8 cellular contexts compared by ENCODE assay signal in the genomic region with DNA sequence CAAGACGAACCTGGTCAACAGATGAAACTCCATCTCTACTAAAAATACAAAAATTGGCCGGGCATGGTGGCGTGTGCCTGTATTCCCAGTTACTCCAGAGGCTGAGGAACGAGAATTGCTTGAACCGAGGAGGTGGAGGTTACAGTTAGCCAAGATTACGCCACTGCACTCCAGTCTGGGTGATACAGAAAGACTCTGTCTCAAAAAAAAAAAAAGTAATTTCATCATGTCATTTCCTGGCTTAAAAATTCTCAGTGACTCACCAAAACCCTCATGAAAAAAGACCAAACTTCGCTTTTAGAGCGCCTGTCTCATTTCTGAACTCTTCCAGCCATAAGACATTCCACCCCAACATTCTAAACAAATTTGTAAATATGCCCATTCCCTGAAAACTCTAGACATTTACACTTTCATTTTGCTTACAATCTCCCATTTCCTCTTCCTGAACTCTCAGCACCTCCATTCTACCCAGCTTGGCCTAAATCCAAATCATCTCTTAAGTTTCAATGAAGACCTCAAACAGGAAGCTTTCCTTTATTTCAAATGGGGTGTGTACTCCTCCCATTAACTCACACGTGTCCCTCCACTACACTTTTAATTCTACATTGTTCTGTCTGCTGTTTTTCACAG. TPM values are rescaled to one million over a fixed set of nuclear protein-coding genes. Genes with fewer than 3 reads are reported as not detected.
DNase-seq lines count a peak whose midpoint lies in the region; ATAC-seq and TF ChIP-seq lines count a peak whose summit lies in the region.

No MANE protein-coding gene starts in this region.

- H3K36me3 ChIP-seq in SK-N-SH (replicated peaks in 1 of 2; ENCODE audit: control insufficient read depth in 1 of 2, insufficient read depth in 2 of 2, low read length in 1 of 2): no peaks in the 10 kb centered on the region
- no peaks in the 10 kb centered on the region for H3K36me3 ChIP-seq in esophagus squamous epithelium
- H3K36me3 ChIP-seq in spleen: no peaks in the 10 kb centered on the region

- H3K4me1 ChIP-seq in SK-N-SH (ENCODE audit: control insufficient read depth in 1 of 2, insufficient read depth in 2 of 2, low read depth in 1 of 2, low read length in 1 of 2) (peaks cover 0 to 20% of the 10 kb centered on the region in 2 experiments; a peak in 1 of 4 replicates), esophagus squamous epithelium (peaks cover 0 to 22% (median 3%) of the 10 kb centered on the region in 3 donors), spleen (peaks cover 0 to 11% (median 5%) of the 10 kb centered on the region in 6 donors)

- TF ChIP-seq EP300 in SK-N-SH (IDR thresholded peaks at IDR 0.05; ENCODE audit: borderline replicate concordance in 1 of 2, low read depth in 1 of 2, low read length in 1 of 2): peak in 1 of 2 experiments; percentile 17; a peak in 1 of 4 replicates

- no peaks in the 10 kb centered on the region for H3K9me3 ChIP-seq in SK-N-SH
- peaks cover 0 to under 1% (median 0%) of the 10 kb centered on the region in 3 donors for H3K9me3 ChIP-seq in esophagus squamous epithelium
- H3K9me3 ChIP-seq in spleen: peaks cover 0 to 3% (median 0%) of the 10 kb centered on the region in 8 donors

- no peak for TF ChIP-seq RAD21 in SK-N-SH (IDR thresholded peaks at IDR 0.05; ENCODE audit: low read length)

- H3K4me3 ChIP-seq in SK-N-SH (ENCODE audit: low read depth in 2 of 2, low read length in 1 of 2) (peak overlapping the region; percentile 15 to 44; a peak in 3 of 4 replicates), esophagus squamous epithelium (peak overlapping the region in 2 of 4 donors; percentile 10 to 21), spleen (peak overlapping the region in 2 of 8 donors; percentile 3 to 39)

- H3K27me3 ChIP-seq in SK-N-SH (ENCODE audit: insufficient read depth): no peaks in the 10 kb centered on the region
- H3K27me3 ChIP-seq in esophagus squamous epithelium: no peaks in the 10 kb centered on the region
- no peaks in the 10 kb centered on the region for H3K27me3 ChIP-seq in spleen (replicated peaks in 1 of 7)

- H4K20me1 ChIP-seq in SK-N-SH (ENCODE audit: insufficient read depth): no peaks in the 10 kb centered on the region

- WGBS in SK-N-SH (ENCODE audit: low lambda C conversion rate): 7% methylated on average over 9 of the region's 9 CpGs
- 17 to 27% methylated on average over 9 of the region's 9 CpGs for WGBS in esophagus squamous epithelium, 2 donors
- 25 to 55% (median 34%) methylated on average over 8 to 9 of the region's 9 CpGs for WGBS in spleen, 5 donors

- no peaks in the 10 kb centered on the region for H3K9me3 Mint-ChIP-seq in T-helper 2 cell treated with Interferon-gamma antibody and Interleukin-4, amounts not matched to agents 5 μg/mL and 100 μg/mL, for 36 hours

- H3K4me3 Mint-ChIP-seq in T-helper 2 cell treated with Interferon-gamma antibody and Interleukin-4, amounts not matched to agents 5 μg/mL and 100 μg/mL, for 36 hours: peak overlapping the region; percentile 42

- peak overlapping the region; percentile 73 for H3K9ac ChIP-seq in SK-N-SH

- no peaks in the 10 kb centered on the region for H3K9me2 ChIP-seq in SK-N-SH

- no peak for DNase-seq in T-helper 2 cell treated with Interferon-gamma antibody and Interleukin-4, amounts not matched to agents 5 μg/mL and 100 μg/mL, for 36 hours (ENCODE audit: low spot score)
- DNase-seq in T-helper 2 cell (no peak), SK-N-SH (no peak), esophagus squamous epithelium (lab: John Stamatoyannopoulos, UW) (no peak), spleen (no peak), amygdala (lab: John Stamatoyannopoulos, UW) (no peak), kidney glomerular epithelial cell (lab: John Stamatoyannopoulos, UW) (no peak)

- TF ChIP-seq CTCF in SK-N-SH (IDR thresholded peaks at IDR 0.05): no peak
- no peak for TF ChIP-seq CTCF in esophagus squamous epithelium (IDR thresholded peaks at IDR 0.05)
- TF ChIP-seq CTCF in spleen (IDR thresholded peaks at IDR 0.05 in 8 of 11, conservative IDR thresholded peaks at IDR 0.05 in 3 of 11): no peak

- peaks cover 40% of the 10 kb centered on the region for H3F3A ChIP-seq in SK-N-SH (replicated peaks; ENCODE audit: insufficient read depth)

- CTCF ChIA-PET in SK-N-SH (lab: Yijun Ruan, JAX): no interaction called here

- H3K4me1 Mint-ChIP-seq in T-helper 2 cell treated with Interferon-gamma antibody and Interleukin-4, amounts not matched to agents 5 μg/mL and 100 μg/mL, for 36 hours (ENCODE audit: low read depth): peaks cover 7% of the 10 kb centered on the region

- peak overlapping the region; percentile 80 for H2AFZ ChIP-seq in SK-N-SH (ENCODE audit: low read depth)

- peak overlapping the region; percentile 74 for H3K4me2 ChIP-seq in SK-N-SH

- no peaks in the 10 kb centered on the region for H3K79me2 ChIP-seq in SK-N-SH (ENCODE audit: insufficient read depth)

- POLR2A ChIA-PET in SK-N-SH (lab: Yijun Ruan, JAX): no interaction called here

- no peaks in the 10 kb centered on the region for H3K27me3 Mint-ChIP-seq in T-helper 2 cell treated with Interferon-gamma antibody and Interleukin-4, amounts not matched to agents 5 μg/mL and 100 μg/mL, for 36 hours (ENCODE audit: low read depth)

- H3K27ac ChIP-seq in SK-N-SH (ENCODE audit: low read depth in 2 of 2, low read length in 1 of 2) (peak overlapping the region; percentile 69 to 98), esophagus squamous epithelium (peak overlapping the region; percentile 54 to 76 (median 72)), spleen (peak overlapping the region in 5 of 8 donors; percentile 25 to 65 (median 57))

- H3K36me3 Mint-ChIP-seq in T-helper 2 cell treated with Interferon-gamma antibody and Interleukin-4, amounts not matched to agents 5 μg/mL and 100 μg/mL, for 36 hours (ENCODE audit: low read depth): no peaks in the 10 kb centered on the region

- intact Hi-C loops in esophagus squamous epithelium (cut with DNase I): no loop called here
- intact Hi-C loops in spleen (cut with DNase I; ENCODE audit: low total_unique reads): no loop called here

- H3K27ac Mint-ChIP-seq in T-helper 2 cell treated with Interferon-gamma antibody and Interleukin-4, amounts not matched to agents 5 μg/mL and 100 μg/mL, for 36 hours: peak overlapping the region; percentile 44

- TF ChIP-seq POLR2A in esophagus squamous epithelium (IDR thresholded peaks at IDR 0.05): no peak
- TF ChIP-seq POLR2A in spleen (IDR thresholded peaks at IDR 0.05): no peak

- no peak for ATAC-seq in GM18502 (IDR thresholded peaks at IDR 0.05; ENCODE audit: poor library complexity, unreplicated experiment)

TF ChIP-seq in SK-N-SH, 30 proteins besides CTCF, POLR2A, EP300 and RAD21:
- TF ChIP-seq RFX5 (IDR thresholded peaks at IDR 0.05; ENCODE audit: low read length) (no peak), TCF12 (IDR thresholded peaks at IDR 0.05) (peak; percentile 39; the same call in 1 of the 2 replicates), JUND (IDR thresholded peaks at IDR 0.05) (peak; percentile 72), POLR2AphosphoS5 (IDR thresholded peaks at IDR 0.05; ENCODE audit: low read depth, low read length) (peak; percentile 31; the same call in 1 of the 2 replicates), MEF2A (IDR thresholded peaks at IDR 0.05; ENCODE audit: borderline replicate concordance, low read depth) (no peak), GABPA (IDR thresholded peaks at IDR 0.05; ENCODE audit: low read depth) (peak; percentile 36; the same call in 1 of the 2 replicates), ELF1 (IDR thresholded peaks at IDR 0.05) (0 out of 2 replicates have a peak, but pooled peaks have one; percentile 14), TAF1 (IDR thresholded peaks at IDR 0.05; ENCODE audit: borderline replicate concordance, low read depth, low read length) (no peak), FOSL2 (IDR thresholded peaks at IDR 0.05; ENCODE audit: borderline replicate concordance, low read depth) (peak; percentile 75), CHD2 (IDR thresholded peaks at IDR 0.05; ENCODE audit: low read length, partially characterized antibody) (no peak), NFIC (IDR thresholded peaks at IDR 0.05; ENCODE audit: borderline replicate concordance) (peak; percentile 75; the same call in 1 of the 2 replicates)
- TF ChIP-seq, protein P1, sequence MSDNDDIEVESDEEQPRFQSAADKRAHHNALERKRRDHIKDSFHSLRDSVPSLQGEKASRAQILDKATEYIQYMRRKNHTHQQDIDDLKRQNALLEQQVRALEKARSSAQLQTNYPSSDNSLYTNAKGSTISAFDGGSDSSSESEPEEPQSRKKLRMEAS (IDR thresholded peaks at IDR 0.05; ENCODE audit: low read depth): peak; percentile 53; the same call in 1 of the 2 replicates
- TF ChIP-seq, protein P2, sequence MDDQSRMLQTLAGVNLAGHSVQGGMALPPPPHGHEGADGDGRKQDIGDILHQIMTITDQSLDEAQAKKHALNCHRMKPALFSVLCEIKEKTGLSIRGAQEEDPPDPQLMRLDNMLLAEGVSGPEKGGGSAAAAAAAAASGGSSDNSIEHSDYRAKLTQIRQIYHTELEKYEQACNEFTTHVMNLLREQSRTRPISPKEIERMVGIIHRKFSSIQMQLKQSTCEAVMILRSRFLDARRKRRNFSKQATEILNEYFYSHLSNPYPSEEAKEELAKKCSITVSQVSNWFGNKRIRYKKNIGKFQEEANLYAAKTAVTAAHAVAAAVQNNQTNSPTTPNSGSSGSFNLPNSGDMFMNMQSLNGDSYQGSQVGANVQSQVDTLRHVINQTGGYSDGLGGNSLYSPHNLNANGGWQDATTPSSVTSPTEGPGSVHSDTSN (IDR thresholded peaks at IDR 0.05): peak; percentile 48; the same call in 1 of the 2 replicates

RNA-seq across cellular contexts. Expression of a gene that starts 50.5 kb away (rescaled TPM):
- 39.9 and 45.6 TPM in 2 replicates for polyA plus RNA-seq in SK-N-SH (2012; rRNA removed)
- polyA plus RNA-seq in SK-N-SH (2012; cell fraction: cytosol; rRNA removed): 37.2 and 40.0 TPM in 2 replicates
- polyA plus RNA-seq in SK-N-SH (2012; cell fraction: nucleus; rRNA removed): 41.2 and 79.0 TPM in 2 replicates
- total RNA-seq in esophagus squamous epithelium: 100 to 1,000 TPM in 1 of 4 donors, 10 to 100 TPM in 3; 59.7 to 114 (median 88.0) TPM
- 100 to 1,000 TPM; 142 to 216 (median 186) TPM for total RNA-seq in spleen
- polyA plus RNA-seq in spleen: 10 to 100 TPM; 30.1 to 52.1 (median 35.2) TPM
